1 cellular context compared by ENCODE assay signal in genomic region chr1:46284597-46285564, GRCh38.
TF ChIP-seq lines count a peak whose summit lies in the region.

No MANE protein-coding gene starts in this region.

TF ChIP-seq in GM12878, 131 proteins besides CTCF, POLR2A, EP300 and RAD21:
- TF ChIP-seq MXI1 (IDR thresholded peaks at IDR 0.05; ENCODE audit: low read depth, low read length) (no peak), SPI1 (IDR thresholded peaks at IDR 0.05; ENCODE audit: borderline replicate concordance, insufficient read depth, low read depth, low read length) (no peak), TCF3 (IDR thresholded peaks at IDR 0.05; ENCODE audit: borderline replicate concordance, insufficient read depth, low read depth, low read length) (no peak), POLR2AphosphoS2 (IDR thresholded peaks at IDR 0.05; ENCODE audit: low read depth, low read length) (peak; percentile 0; the same call in 1 of the 2 replicates), PAX5 (IDR thresholded peaks at IDR 0.05; ENCODE audit: borderline replicate concordance, low read depth, low read length) (no peak), SMARCA5 (IDR thresholded peaks at IDR 0.05) (no peak), SRF (IDR thresholded peaks at IDR 0.05; ENCODE audit: low read depth in 2 of 2, low read length in 2 of 2) (no peak), SREBF2 (IDR thresholded peaks at IDR 0.05; ENCODE audit: low read length) (no peak), YY1 (IDR thresholded peaks at IDR 0.05; ENCODE audit: low read depth, low read length) (no peak), POLR2AphosphoS5 (IDR thresholded peaks at IDR 0.05; ENCODE audit: low read length) (peak; percentile 19; the same call in 1 of the 2 replicates)
